In the genomic region with DNA sequence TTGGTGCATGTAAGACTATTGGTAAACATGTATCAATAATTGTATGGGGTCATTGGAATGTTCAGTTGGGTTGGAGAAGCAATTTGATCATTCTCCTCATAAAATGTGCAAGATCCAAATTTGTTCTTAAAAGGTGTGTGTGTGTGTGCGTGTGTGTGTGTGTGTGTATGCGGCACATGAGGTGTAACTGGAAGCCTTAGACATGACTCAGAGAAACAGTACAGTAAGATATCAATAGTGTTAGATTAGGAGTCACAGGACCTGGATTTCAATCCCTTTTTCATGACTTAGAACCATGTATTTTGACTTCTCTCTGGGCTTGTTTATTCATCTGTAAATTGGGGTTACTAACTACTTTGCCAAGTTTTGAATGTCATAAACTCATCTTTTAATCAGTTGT, we compare ENCODE assay signal across 17 cellular contexts. TPM values are rescaled to one million over a fixed set of nuclear protein-coding genes. Genes with fewer than 3 reads are reported as not detected.
DNase-seq lines count a peak whose midpoint lies in the region; ATAC-seq, FAIRE-seq and TF ChIP-seq lines count a peak whose summit lies in the region.
"Had no signal": no experiment of that assay in that cellular context is flagged by ENCODE, and none has a peak within 500 bp of the region (broad histone marks: within the 10 kb centered on the region; RNA-seq: fewer than 3 reads in every experiment).

No MANE protein-coding gene starts in this region.

- H3K27ac ChIP-seq in astrocyte (ENCODE audit: low read depth, low read length), result no peak overlapping the region
- no peak overlapping the region for H3K27ac ChIP-seq in foreskin keratinocyte
- H3K27ac ChIP-seq: BLaER1 treated with 17β-estradiol and CSF1 and Interleukin-3, amounts not matched to agents 10 nM and 100 nM; HL-60 had no signal

- H3K27ac Mint-ChIP-seq in astrocyte (ENCODE audit: unreplicated experiment), result no peak overlapping the region
- H3K27ac Mint-ChIP-seq: CD4-positive, alpha-beta T cell had no signal

- H3K4me2 ChIP-seq in astrocyte (ENCODE audit: low read length), result no peak overlapping the region
- H3K4me2 ChIP-seq: BLaER1 treated with 17β-estradiol and CSF1 and Interleukin-3, amounts not matched to agents 10 nM and 100 nM had no signal

- H2AFZ ChIP-seq in astrocyte (ENCODE audit: low read depth, low read length), result no peak overlapping the region

- no peaks in the 10 kb centered on the region for H3K27me3 ChIP-seq in astrocyte (ENCODE audit: insufficient read depth, low read length)
- no peaks in the 10 kb centered on the region for H3K27me3 ChIP-seq in foreskin keratinocyte
- H3K27me3 ChIP-seq: BLaER1 treated with 17β-estradiol and CSF1 and Interleukin-3, amounts not matched to agents 10 nM and 100 nM had no signal

- H3K36me3 ChIP-seq in astrocyte (ENCODE audit: insufficient read depth, low read length), result no peaks in the 10 kb centered on the region

- no peak overlapping the region for H3K9ac ChIP-seq in astrocyte (ENCODE audit: low read length)
- H3K9ac ChIP-seq: BLaER1 treated with 17β-estradiol and CSF1 and Interleukin-3, amounts not matched to agents 10 nM and 100 nM had no signal

- DNase-seq in D721Med (ENCODE audit: insufficient read length, low spot score) (no peak), H54 (ENCODE audit: insufficient read length, low spot score) (no peak), astrocyte (ENCODE audit: low read depth) (peak; percentile 22), foreskin keratinocyte (peak in 1 of 2 donors; percentile 58), C1 segment of cervical spinal cord (lab: John Stamatoyannopoulos, UW) (no peak)
- DNase-seq: ACHN; CD4-positive, alpha-beta T cell; DMS153; DMS79 treated with DMSO at 0.1 percent for 48 hours; EL; GDM1; KG1 had no signal

- no peak for TF ChIP-seq CTCF in D721Med (IDR thresholded peaks at IDR 0.05; ENCODE audit: insufficient read depth, missing control alignments)
- no peak for TF ChIP-seq CTCF in astrocyte (IDR thresholded peaks at IDR 0.05; ENCODE audit: insufficient read depth, low read depth, low read length)
- no peak for TF ChIP-seq CTCF in foreskin keratinocyte (conservative IDR thresholded peaks at IDR 0.05)

- no peak for TF ChIP-seq POLR2A in H54 (IDR thresholded peaks at IDR 0.05; ENCODE audit: low read depth, low read length)

- no peak overlapping the region for H3K4me3 ChIP-seq in astrocyte (ENCODE audit: insufficient read depth, low read depth, low read length)
- H3K4me3 ChIP-seq: BLaER1 treated with 17β-estradiol and CSF1 and Interleukin-3, amounts not matched to agents 10 nM and 100 nM had no signal

- H3K4me1 Mint-ChIP-seq in astrocyte (ENCODE audit: low read depth, unreplicated experiment), result peaks cover 5% of the 10 kb centered on the region

- H3K27me3 Mint-ChIP-seq in astrocyte (ENCODE audit: low read depth, unreplicated experiment), result no peaks in the 10 kb centered on the region
- H3K27me3 Mint-ChIP-seq: CD4-positive, alpha-beta T cell had no signal

- no peaks in the 10 kb centered on the region for H3K36me3 Mint-ChIP-seq in astrocyte (ENCODE audit: low read depth, unreplicated experiment)

- H3K9me3 ChIP-seq in astrocyte (ENCODE audit: insufficient read depth, low read depth, low read length), result no peaks in the 10 kb centered on the region
- H3K9me3 ChIP-seq: BLaER1 treated with 17β-estradiol and CSF1 and Interleukin-3, amounts not matched to agents 10 nM and 100 nM had no signal

- H3K4me1 ChIP-seq in astrocyte (ENCODE audit: insufficient read depth, low read length) (no peaks in the 10 kb centered on the region), foreskin keratinocyte (no peaks in the 10 kb centered on the region)
- H3K4me1 ChIP-seq: BLaER1 treated with 17β-estradiol and CSF1 and Interleukin-3, amounts not matched to agents 10 nM and 100 nM had no signal

- no peaks in the 10 kb centered on the region for H4K20me1 ChIP-seq in astrocyte (ENCODE audit: insufficient read depth, low read length)

- H3K79me2 ChIP-seq in astrocyte (ENCODE audit: insufficient read depth, low read length), result no peaks in the 10 kb centered on the region

- FAIRE-seq in D721Med (lab: Jason Lieb, UNC) (peak; percentile 44), H54 (lab: Jason Lieb, UNC) (peak; percentile 84), astrocyte (lab: Jason Lieb, UNC) (no peak)

- no peak overlapping the region for H3K4me3 Mint-ChIP-seq in astrocyte (ENCODE audit: unreplicated experiment)
- H3K4me3 Mint-ChIP-seq: CD4-positive, alpha-beta T cell had no signal

- peak; percentile 45 for ATAC-seq in foreskin keratinocyte
- ATAC-seq in GM19328 (IDR thresholded peaks at IDR 0.05; ENCODE audit: unreplicated experiment), result no peak
- ATAC-seq in HG02798 (IDR thresholded peaks at IDR 0.05; ENCODE audit: poor library complexity, unreplicated experiment), result no peak
- ATAC-seq: HCT116 had no signal

- peaks cover 4% of the 10 kb centered on the region for H3K9me3 Mint-ChIP-seq in astrocyte (ENCODE audit: unreplicated experiment)
- H3K9me3 Mint-ChIP-seq: CD4-positive, alpha-beta T cell had no signal

RNA-seq across cellular contexts. Expression of a gene that starts 38.3 kb away (rescaled TPM):
- total RNA-seq in astrocyte (22.9 and 28.5 TPM in 2 replicates), foreskin keratinocyte (33.5 and 38.1 TPM in 2 replicates)
- 11.4 and 12.8 TPM in 2 replicates for polyA plus RNA-seq in foreskin keratinocyte

RNA-seq across cellular contexts. Expression of a gene that starts 42.0 kb away (rescaled TPM):
- total RNA-seq in astrocyte (0.25 and 0.34 TPM in 2 replicates), foreskin keratinocyte (not detected in 2 replicates)
- polyA plus RNA-seq in foreskin keratinocyte, result not detected in 2 replicates
- total RNA-seq: CD4-positive, alpha-beta T cell had no signal
